ENCODE assay signal across 2 cellular contexts in the genomic region with DNA sequence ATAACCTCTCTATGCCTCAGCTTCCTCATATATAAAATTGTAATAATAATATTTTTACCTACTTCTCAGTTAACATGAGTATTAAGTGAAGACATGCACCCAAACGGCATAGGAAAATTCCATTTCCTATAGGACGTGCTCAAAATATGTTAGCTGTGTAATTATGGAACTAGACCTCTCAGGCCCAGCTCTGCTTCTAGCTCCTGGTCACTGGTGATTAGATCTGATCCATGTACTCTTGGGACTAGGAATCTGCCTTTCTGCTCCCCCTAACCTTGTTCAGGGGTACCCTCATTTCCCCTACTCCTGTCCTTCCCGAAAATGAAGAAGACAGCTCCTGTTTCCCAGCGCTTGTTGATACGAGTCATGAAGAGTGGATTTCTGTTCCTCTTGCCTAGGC.
TF ChIP-seq lines count a peak whose summit lies in the region.

No MANE protein-coding gene starts in this region.

TF ChIP-seq in HepG2, 621 proteins besides CTCF, POLR2A, EP300 and RAD21:
- TF ChIP-seq NFE2 (CRISPR knock-in tag; IDR thresholded peaks at IDR 0.05) (no peak), ZNF777 (CRISPR knock-in tag; IDR thresholded peaks at IDR 0.05) (no peak), RBM22 (optimal IDR thresholded peaks at IDR 0.05; ENCODE audit: low read length) (peak; percentile 77), ZSCAN29 (CRISPR knock-in tag; conservative IDR thresholded peaks at IDR 0.05) (no peak), TOPORS (CRISPR knock-in tag; IDR thresholded peaks at IDR 0.05) (peak; percentile 47; the same call in 1 of the 2 replicates), REPIN1 (CRISPR knock-in tag; IDR thresholded peaks at IDR 0.05; ENCODE audit: borderline replicate concordance, low read depth) (0 out of 2 replicates have a peak, but pooled peaks have one; percentile 4), TMF1 (CRISPR knock-in tag; IDR thresholded peaks at IDR 0.05; ENCODE audit: low read depth) (0 out of 2 replicates have a peak, but pooled peaks have one; percentile 14), RBFOX2 (IDR thresholded peaks at IDR 0.05; ENCODE audit: low read depth, low read length) (0 out of 2 replicates have a peak, but pooled peaks have one; percentile 9), JUND (CRISPR knock-in tag; IDR thresholded peaks at IDR 0.05) (0 out of 2 replicates have a peak, but pooled peaks have one; percentile 15), MED1 (CRISPR knock-in tag; IDR thresholded peaks at IDR 0.05) (peak; percentile 25; the same call in 1 of the 2 replicates), TERF1 (CRISPR knock-in tag; IDR thresholded peaks at IDR 0.05) (no peak), SMYD3 (CRISPR knock-in tag; IDR thresholded peaks at IDR 0.05) (0 out of 2 replicates have a peak, but pooled peaks have one; percentile 48)
- TF ChIP-seq, protein P1, sequence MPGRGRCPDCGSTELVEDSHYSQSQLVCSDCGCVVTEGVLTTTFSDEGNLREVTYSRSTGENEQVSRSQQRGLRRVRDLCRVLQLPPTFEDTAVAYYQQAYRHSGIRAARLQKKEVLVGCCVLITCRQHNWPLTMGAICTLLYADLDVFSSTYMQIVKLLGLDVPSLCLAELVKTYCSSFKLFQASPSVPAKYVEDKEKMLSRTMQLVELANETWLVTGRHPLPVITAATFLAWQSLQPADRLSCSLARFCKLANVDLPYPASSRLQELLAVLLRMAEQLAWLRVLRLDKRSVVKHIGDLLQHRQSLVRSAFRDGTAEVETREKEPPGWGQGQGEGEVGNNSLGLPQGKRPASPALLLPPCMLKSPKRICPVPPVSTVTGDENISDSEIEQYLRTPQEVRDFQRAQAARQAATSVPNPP (CRISPR knock-in tag; IDR thresholded peaks at IDR 0.05) = 0 out of 2 replicates have a peak, but pooled peaks have one; percentile 24
- TF ChIP-seq, protein P2, sequence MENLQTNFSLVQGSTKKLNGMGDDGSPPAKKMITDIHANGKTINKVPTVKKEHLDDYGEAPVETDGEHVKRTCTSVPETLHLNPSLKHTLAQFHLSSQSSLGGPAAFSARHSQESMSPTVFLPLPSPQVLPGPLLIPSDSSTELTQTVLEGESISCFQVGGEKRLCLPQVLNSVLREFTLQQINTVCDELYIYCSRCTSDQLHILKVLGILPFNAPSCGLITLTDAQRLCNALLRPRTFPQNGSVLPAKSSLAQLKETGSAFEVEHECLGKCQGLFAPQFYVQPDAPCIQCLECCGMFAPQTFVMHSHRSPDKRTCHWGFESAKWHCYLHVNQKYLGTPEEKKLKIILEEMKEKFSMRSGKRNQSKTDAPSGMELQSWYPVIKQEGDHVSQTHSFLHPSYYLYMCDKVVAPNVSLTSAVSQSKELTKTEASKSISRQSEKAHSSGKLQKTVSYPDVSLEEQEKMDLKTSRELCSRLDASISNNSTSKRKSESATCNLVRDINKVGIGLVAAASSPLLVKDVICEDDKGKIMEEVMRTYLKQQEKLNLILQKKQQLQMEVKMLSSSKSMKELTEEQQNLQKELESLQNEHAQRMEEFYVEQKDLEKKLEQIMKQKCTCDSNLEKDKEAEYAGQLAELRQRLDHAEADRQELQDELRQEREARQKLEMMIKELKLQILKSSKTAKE (CRISPR knock-in tag; IDR thresholded peaks at IDR 0.05; ENCODE audit: borderline replicate concordance) = no peak
- TF ChIP-seq, protein P3, sequence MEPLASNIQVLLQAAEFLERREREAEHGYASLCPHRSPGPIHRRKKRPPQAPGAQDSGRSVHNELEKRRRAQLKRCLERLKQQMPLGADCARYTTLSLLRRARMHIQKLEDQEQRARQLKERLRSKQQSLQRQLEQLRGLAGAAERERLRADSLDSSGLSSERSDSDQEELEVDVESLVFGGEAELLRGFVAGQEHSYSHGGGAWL (CRISPR knock-in tag; IDR thresholded peaks at IDR 0.05) = no peak
TF ChIP-seq in HepG2: peak in this region for 9.

TF ChIP-seq in liver, 16 proteins besides CTCF, POLR2A, EP300 and RAD21:
- TF ChIP-seq, protein P4, sequence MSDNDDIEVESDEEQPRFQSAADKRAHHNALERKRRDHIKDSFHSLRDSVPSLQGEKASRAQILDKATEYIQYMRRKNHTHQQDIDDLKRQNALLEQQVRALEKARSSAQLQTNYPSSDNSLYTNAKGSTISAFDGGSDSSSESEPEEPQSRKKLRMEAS (IDR thresholded peaks at IDR 0.05) = no peak
- TF ChIP-seq FOXA1 (IDR thresholded peaks at IDR 0.05) = peak; percentile 6
- TF ChIP-seq, protein P5, sequence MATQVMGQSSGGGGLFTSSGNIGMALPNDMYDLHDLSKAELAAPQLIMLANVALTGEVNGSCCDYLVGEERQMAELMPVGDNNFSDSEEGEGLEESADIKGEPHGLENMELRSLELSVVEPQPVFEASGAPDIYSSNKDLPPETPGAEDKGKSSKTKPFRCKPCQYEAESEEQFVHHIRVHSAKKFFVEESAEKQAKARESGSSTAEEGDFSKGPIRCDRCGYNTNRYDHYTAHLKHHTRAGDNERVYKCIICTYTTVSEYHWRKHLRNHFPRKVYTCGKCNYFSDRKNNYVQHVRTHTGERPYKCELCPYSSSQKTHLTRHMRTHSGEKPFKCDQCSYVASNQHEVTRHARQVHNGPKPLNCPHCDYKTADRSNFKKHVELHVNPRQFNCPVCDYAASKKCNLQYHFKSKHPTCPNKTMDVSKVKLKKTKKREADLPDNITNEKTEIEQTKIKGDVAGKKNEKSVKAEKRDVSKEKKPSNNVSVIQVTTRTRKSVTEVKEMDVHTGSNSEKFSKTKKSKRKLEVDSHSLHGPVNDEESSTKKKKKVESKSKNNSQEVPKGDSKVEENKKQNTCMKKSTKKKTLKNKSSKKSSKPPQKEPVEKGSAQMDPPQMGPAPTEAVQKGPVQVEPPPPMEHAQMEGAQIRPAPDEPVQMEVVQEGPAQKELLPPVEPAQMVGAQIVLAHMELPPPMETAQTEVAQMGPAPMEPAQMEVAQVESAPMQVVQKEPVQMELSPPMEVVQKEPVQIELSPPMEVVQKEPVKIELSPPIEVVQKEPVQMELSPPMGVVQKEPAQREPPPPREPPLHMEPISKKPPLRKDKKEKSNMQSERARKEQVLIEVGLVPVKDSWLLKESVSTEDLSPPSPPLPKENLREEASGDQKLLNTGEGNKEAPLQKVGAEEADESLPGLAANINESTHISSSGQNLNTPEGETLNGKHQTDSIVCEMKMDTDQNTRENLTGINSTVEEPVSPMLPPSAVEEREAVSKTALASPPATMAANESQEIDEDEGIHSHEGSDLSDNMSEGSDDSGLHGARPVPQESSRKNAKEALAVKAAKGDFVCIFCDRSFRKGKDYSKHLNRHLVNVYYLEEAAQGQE (IDR thresholded peaks at IDR 0.05) = no peak
